In genomic region chr16:5222770-5223169, GRCh38 we compare ENCODE assay signal across 9 cellular contexts.
"Had no signal": no experiment of that assay in that cellular context is flagged by ENCODE, and none has a peak within 500 bp of the region (broad histone marks: within the 10 kb centered on the region; RNA-seq: fewer than 3 reads in every experiment).

No MANE protein-coding gene starts in this region.

- H3K4me1 ChIP-seq: HAP-1 had no signal

- H3K4me3 Mint-ChIP-seq: GM23338, H9, HFFc6 had no signal

- DNase-seq: GM23248, GOT3, H7, H9, HCEC 1CT, HFFc6 had no signal

- H3K4me3 ChIP-seq: GM23248, GM23338, HAP-1 had no signal

- H3K27ac Mint-ChIP-seq: GM23338, H9, HFFc6 had no signal

- ATAC-seq: GM23338, HCT116 had no signal

- H3K9me3 ChIP-seq: HAP-1 had no signal

- H3K36me3 ChIP-seq: HAP-1 had no signal
